In the genomic region with DNA sequence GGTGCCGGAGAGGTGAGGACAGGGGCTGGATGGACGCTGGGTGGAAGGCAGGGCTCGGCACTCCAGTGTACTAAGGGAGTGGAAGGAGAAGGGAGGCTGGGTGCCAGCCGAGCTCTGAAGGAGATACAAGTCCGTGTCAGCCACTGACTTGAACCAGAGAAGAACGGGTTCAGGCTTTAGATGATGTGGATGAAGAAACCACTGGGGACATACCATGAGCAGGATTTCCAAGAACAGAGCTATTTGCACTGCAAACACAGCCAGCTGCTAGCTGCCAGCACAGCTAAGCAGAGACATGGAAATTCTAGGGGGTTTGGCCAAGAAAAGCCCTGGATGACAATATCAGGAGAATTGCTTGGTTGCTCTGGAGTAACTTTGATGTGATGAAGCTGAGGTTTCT, we compare ENCODE assay signal across 1 cellular context.
TF ChIP-seq lines count a peak whose summit lies in the region.

No MANE protein-coding gene starts in this region.

TF ChIP-seq in HepG2, 621 proteins besides CTCF, POLR2A, EP300 and RAD21:
- TF ChIP-seq ZNF329 (CRISPR knock-in tag; IDR thresholded peaks at IDR 0.05; ENCODE audit: low read depth) (no peak), XRCC5 (optimal IDR thresholded peaks at IDR 0.05; ENCODE audit: low read length) (peak; percentile 51), JDP2 (CRISPR knock-in tag; IDR thresholded peaks at IDR 0.05; ENCODE audit: borderline replicate concordance) (no peak), ZSCAN12 (CRISPR knock-in tag; IDR thresholded peaks at IDR 0.05) (no peak), ZKSCAN8 (CRISPR knock-in tag; IDR thresholded peaks at IDR 0.05; ENCODE audit: borderline replicate concordance) (no peak), TFAP4 (IDR thresholded peaks at IDR 0.05; ENCODE audit: borderline replicate concordance, low read depth) (peak; percentile 22; the same call in 1 of the 2 replicates), BCL6 (CRISPR knock-in tag; IDR thresholded peaks at IDR 0.05) (peak; percentile 82)
